Comparison of ENCODE assay signal across 9 cellular contexts in genomic region chr2:134760385-134760784, GRCh38. TPM values are rescaled to one million over a fixed set of nuclear protein-coding genes. Genes with fewer than 3 reads are reported as not detected.
"Had no signal": no experiment of that assay in that cellular context is flagged by ENCODE, and none has a peak within 500 bp of the region (broad histone marks: within the 10 kb centered on the region; RNA-seq: fewer than 3 reads in every experiment).

No MANE protein-coding gene starts in this region.

- H3K27me3 Mint-ChIP-seq: IgD-negative memory B cell had no signal

- H3K4me1 Mint-ChIP-seq: H9 had no signal

- H3K9ac ChIP-seq: GM23248 had no signal

- DNase-seq: GM23248, H9, HCEC 1CT, KBM-7 had no signal

- H3K4me3 Mint-ChIP-seq: H9, IgD-negative memory B cell had no signal

- FAIRE-seq: H1, H54, HTR-8/SVneo had no signal

- H3K27ac ChIP-seq: GM23248 had no signal

- H2AFZ ChIP-seq: GM23248 had no signal

- H3K36me3 Mint-ChIP-seq: IgD-negative memory B cell had no signal

- H3K9me3 Mint-ChIP-seq: IgD-negative memory B cell had no signal

- H3K27ac Mint-ChIP-seq: H9, IgD-negative memory B cell had no signal

- H3K4me3 ChIP-seq: GM23248 had no signal

RNA-seq across cellular contexts. Expression of gene TMEM163, which starts 41.6 kb away (rescaled TPM):
- total RNA-seq: GM23248, HT-29 had no signal
- polyA plus RNA-seq: GM23248 had no signal
